ENCODE assay signal across 1 cellular context in genomic region chr17:8630802-8631553, GRCh38.
A peak's percentile ranks its signal among the peaks of the same experiment; 100 is the strongest.
TF ChIP-seq lines count a peak whose summit lies in the region.

No MANE protein-coding gene starts in this region.

TF ChIP-seq in GM12878, 131 proteins besides CTCF, POLR2A, EP300 and RAD21 (continued from another document):
- TF ChIP-seq ZNF592 (IDR thresholded peaks at IDR 0.05) (no peak), CBFB (IDR thresholded peaks at IDR 0.05; ENCODE audit: low read depth) (no peak), EZH2 (IDR thresholded peaks at IDR 0.05; ENCODE audit: borderline replicate concordance, control insufficient read depth, low read depth, low read length) (no peak), SUPT20H (IDR thresholded peaks at IDR 0.05; ENCODE audit: borderline replicate concordance, control insufficient read depth, low read depth, low read length) (no peak), NKRF (conservative IDR thresholded peaks at IDR 0.05) (0 out of 2 replicates have a peak, but pooled peaks have one; percentile 47), SIX5 (IDR thresholded peaks at IDR 0.05; ENCODE audit: low read depth, low read length, severe bottlenecking) (no peak), MYC (IDR thresholded peaks at IDR 0.05; ENCODE audit: insufficient read depth, insufficient read length, insufficient replicate concordance, low read length, severe bottlenecking) (no peak), JUNB (IDR thresholded peaks at IDR 0.05) (no peak), BACH1 (IDR thresholded peaks at IDR 0.05; ENCODE audit: borderline replicate concordance) (0 out of 2 replicates have a peak, but pooled peaks have one; percentile 25), ZBTB40 (IDR thresholded peaks at IDR 0.05; ENCODE audit: borderline replicate concordance) (no peak), DPF2 (IDR thresholded peaks at IDR 0.05) (peak; percentile 96), RELA (IDR thresholded peaks at IDR 0.05; ENCODE audit: borderline replicate concordance, partially characterized antibody) (no peak), ZSCAN29 (IDR thresholded peaks at IDR 0.05) (no peak), CHD2 (IDR thresholded peaks at IDR 0.05; ENCODE audit: borderline replicate concordance, low read depth, low read length) (peak; percentile 89), NFIC (IDR thresholded peaks at IDR 0.05; ENCODE audit: low read depth, low read length) (no peak), PAX8 (IDR thresholded peaks at IDR 0.05) (no peak), NFXL1 (IDR thresholded peaks at IDR 0.05; ENCODE audit: borderline replicate concordance) (no peak), ELK1 (IDR thresholded peaks at IDR 0.05; ENCODE audit: low read depth, low read length) (no peak), FOS (IDR thresholded peaks at IDR 0.05; ENCODE audit: borderline replicate concordance, extremely low read depth, insufficient read length) (peak; percentile 74), CHD4 (IDR thresholded peaks at IDR 0.05) (no peak), CEBPB (IDR thresholded peaks at IDR 0.05; ENCODE audit: borderline replicate concordance in 1 of 2, low read depth in 2 of 2, low read length in 2 of 2) (no peak), FOXK2 (IDR thresholded peaks at IDR 0.05) (no peak), CBX5 (IDR thresholded peaks at IDR 0.05; ENCODE audit: low read depth) (no peak), STAT3 (IDR thresholded peaks at IDR 0.05; ENCODE audit: low read depth, low read length) (no peak), LARP7 (IDR thresholded peaks at IDR 0.05) (0 out of 2 replicates have a peak, but pooled peaks have one; percentile 27), NR2C1 (IDR thresholded peaks at IDR 0.05) (no peak), ZNF24 (IDR thresholded peaks at IDR 0.05) (no peak), ZBED1 (IDR thresholded peaks at IDR 0.05; ENCODE audit: borderline replicate concordance) (no peak), ASH2L (IDR thresholded peaks at IDR 0.05; ENCODE audit: borderline replicate concordance, low read depth) (no peak), BHLHE40 (IDR thresholded peaks at IDR 0.05; ENCODE audit: borderline replicate concordance in 1 of 2, low read depth in 2 of 2, low read length in 1 of 2) (peak in 1 of 2 experiments; percentile 49; a peak in 2 of 4 replicates), MTA2 (IDR thresholded peaks at IDR 0.05; ENCODE audit: low read depth) (no peak), STAT1 (conservative IDR thresholded peaks at IDR 0.05) (no peak), ZNF622 (IDR thresholded peaks at IDR 0.05) (no peak), ZNF384 (IDR thresholded peaks at IDR 0.05; ENCODE audit: borderline replicate concordance, low read depth, low read length) (no peak), CREB1 (IDR thresholded peaks at IDR 0.05; ENCODE audit: low read depth) (peak; percentile 69; the same call in 1 of the 2 replicates), ATF2 (IDR thresholded peaks at IDR 0.05; ENCODE audit: low read length) (no peak), IRF3 (IDR thresholded peaks at IDR 0.05) (peak; percentile 86), HSF1 (IDR thresholded peaks at IDR 0.05; ENCODE audit: low read depth, low read length) (no peak), PBX3 (IDR thresholded peaks at IDR 0.05; ENCODE audit: insufficient replicate concordance, low read depth, low read length) (peak; percentile 94), MXI1 (IDR thresholded peaks at IDR 0.05; ENCODE audit: low read depth, low read length) (no peak), WRNIP1 (IDR thresholded peaks at IDR 0.05; ENCODE audit: borderline replicate concordance, low read depth, low read length) (no peak), CEBPZ (IDR thresholded peaks at IDR 0.05; ENCODE audit: low read depth, low read length) (peak; percentile 57), YBX1 (IDR thresholded peaks at IDR 0.05) (no peak), SMARCA5 (IDR thresholded peaks at IDR 0.05) (peak; percentile 67; the same call in 1 of the 2 replicates), FOXM1 (IDR thresholded peaks at IDR 0.05; ENCODE audit: low read depth, low read length) (no peak)
